9 cellular contexts compared by ENCODE assay signal in the genomic region with DNA sequence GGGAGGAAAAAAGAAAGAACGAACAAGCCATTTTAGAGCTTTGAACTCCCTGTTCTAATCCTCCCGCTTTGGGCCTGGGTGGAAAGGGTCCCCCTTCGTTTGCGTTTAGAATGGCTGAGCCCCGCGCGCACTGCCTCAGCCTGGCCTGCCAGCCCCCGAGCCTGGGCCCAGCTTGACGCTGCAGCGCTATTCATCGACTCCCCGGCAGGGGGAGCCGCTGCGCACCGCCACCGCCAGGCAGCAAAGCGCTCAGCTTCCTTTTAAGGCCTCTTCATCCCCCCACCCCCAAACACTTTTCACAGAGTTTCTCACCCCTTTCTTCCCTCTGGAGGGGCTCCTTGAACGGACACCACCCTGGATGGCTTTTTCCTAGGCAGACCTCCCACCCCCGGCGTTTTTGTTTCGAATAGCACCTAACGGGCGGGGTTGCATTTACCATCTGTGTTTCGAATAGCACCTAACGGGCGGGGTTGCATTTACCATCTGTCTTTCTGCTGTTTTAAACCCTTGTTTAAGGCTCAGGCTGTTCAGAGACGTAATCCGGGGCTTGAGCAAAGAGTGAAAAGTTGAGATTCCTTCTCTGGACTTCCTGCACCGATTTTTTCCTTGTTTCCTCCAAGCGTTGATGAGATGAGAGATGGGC. TPM values are rescaled to one million over a fixed set of nuclear protein-coding genes. Genes with fewer than 3 reads are reported as not detected.
DNase-seq lines count a peak whose midpoint lies in the region; ATAC-seq and FAIRE-seq lines count a peak whose summit lies in the region.
"Had no signal": no experiment of that assay in that cellular context is flagged by ENCODE, and none has a peak within 500 bp of the region (broad histone marks: within the 10 kb centered on the region; RNA-seq: fewer than 3 reads in every experiment).

No MANE protein-coding gene starts in this region.

- DNase-seq in DMS 273 treated with DMSO at 0.1 percent for 48 hours (lab: John Stamatoyannopoulos, UW) = peak; percentile 12
- peak; percentile 59 for DNase-seq in NCI-H524 treated with DMSO at 0.1 percent for 48 hours (lab: John Stamatoyannopoulos, UW)
- peak; percentile 14 for DNase-seq in cerebellar cortex (ENCODE audit: low spot score)
- DNase-seq in naive thymus-derived CD4-positive, alpha-beta T cell = peak in 8 of 9 donors; percentile 4 to 46 (median 42)
- DNase-seq in urothelium cell line (ENCODE audit: low spot score) = peak; percentile 81
- DNase-seq in NCI-H1092 (lab: John Stamatoyannopoulos, UW) = no peak

- H3K27me3 ChIP-seq in naive thymus-derived CD4-positive, alpha-beta T cell (ENCODE audit: control insufficient read depth in 2 of 2, insufficient read depth in 2 of 2, low read length in 2 of 2) = no peaks in the 10 kb centered on the region

- POLR2A ChIA-PET in naive thymus-derived CD4-positive, alpha-beta T cell (lab: Charles Lee) = no interaction called here

- peak overlapping the region in 4 of 10 donors; percentile 15 to 58 (median 51) for H3K4me3 Mint-ChIP-seq in naive thymus-derived CD4-positive, alpha-beta T cell

- H3K9me3 Mint-ChIP-seq in naive thymus-derived CD4-positive, alpha-beta T cell = peaks cover 0 to 20% (median 3%) of the 10 kb centered on the region in 11 donors

- peaks cover 0 to 13% (median 6%) of the 10 kb centered on the region in 7 donors for H3K4me1 Mint-ChIP-seq in naive thymus-derived CD4-positive, alpha-beta T cell

- H3K27me3 Mint-ChIP-seq in naive thymus-derived CD4-positive, alpha-beta T cell = peaks cover 0 to 34% (median 4%) of the 10 kb centered on the region in 5 donors

- H3K4me1 ChIP-seq in naive thymus-derived CD4-positive, alpha-beta T cell (ENCODE audit: control insufficient read depth in 2 of 2, insufficient read depth in 2 of 2, low read length in 2 of 2) = peaks cover 0 to 4% of the 10 kb centered on the region in 2 donors

- H3K36me3 Mint-ChIP-seq in naive thymus-derived CD4-positive, alpha-beta T cell = peaks cover 0 to 4% (median 0%) of the 10 kb centered on the region in 5 donors

- FAIRE-seq in urothelium cell line (lab: Jason Lieb, UNC) = no peak

- no peaks in the 10 kb centered on the region for H3K36me3 ChIP-seq in naive thymus-derived CD4-positive, alpha-beta T cell (ENCODE audit: control insufficient read depth in 2 of 3, insufficient read depth in 3 of 3, low read length in 3 of 3)

- CTCF ChIA-PET in naive thymus-derived CD4-positive, alpha-beta T cell (lab: Charles Lee) = interaction anchor here (1.0 to 1.5 kb wide), 6 partner anchors 11 to 466 kb away, joined by 3 to 5 read pairs (median 3); no protein-coding TSS in a partner anchor

- H3K27ac Mint-ChIP-seq in naive thymus-derived CD4-positive, alpha-beta T cell = no peak overlapping the region

- H3K4me3 ChIP-seq in naive thymus-derived CD4-positive, alpha-beta T cell (ENCODE audit: low read length) = no peak overlapping the region

- H3K9me3 ChIP-seq in naive thymus-derived CD4-positive, alpha-beta T cell (ENCODE audit: control insufficient read depth in 2 of 3, low read length in 3 of 3) = no peaks in the 10 kb centered on the region

- H3K27ac ChIP-seq in naive thymus-derived CD4-positive, alpha-beta T cell (ENCODE audit: low read depth, low read length) = no peak overlapping the region

- ATAC-seq in naive thymus-derived CD4-positive, alpha-beta T cell = peak; percentile 64
- ATAC-seq in HG02571 (IDR thresholded peaks at IDR 0.05; ENCODE audit: unreplicated experiment) = no peak
- ATAC-seq in activated CD4-positive, CD25-positive, alpha-beta regulatory T cell treated with anti-CD3 and anti-CD28 coated beads, Interleukin-2, amount 50 U/mL, for 24 hours = no peak

- intact Hi-C loops in naive thymus-derived CD4-positive, alpha-beta T cell (cut with micrococcal nuclease) = loop anchor here in 1 of 2 donors (1.0 kb wide), 2 partner anchors 54 to 234 kb away; no protein-coding TSS in a partner anchor

RNA-seq across cellular contexts. Expression of gene PIWIL1, which starts 56.4 kb away (rescaled TPM):
- total RNA-seq in naive thymus-derived CD4-positive, alpha-beta T cell = not detected
- not detected for polyA plus RNA-seq in naive thymus-derived CD4-positive, alpha-beta T cell
- polyA plus RNA-seq: esophagus had no signal
